ENCODE assay signal across 8 cellular contexts in genomic region chr4:76301068-76301774, GRCh38. TPM values are rescaled to one million over a fixed set of nuclear protein-coding genes. Genes with fewer than 3 reads are reported as not detected.
DNase-seq lines count a peak whose midpoint lies in the region; ATAC-seq and TF ChIP-seq lines count a peak whose summit lies in the region.

No MANE protein-coding gene starts in this region.

- H3K36me3 Mint-ChIP-seq in activated naive CD4-positive, alpha-beta T cell treated with anti-CD3 and anti-CD28 coated beads, Interleukin-2, amount 50 U/mL, for 72 hours: peaks cover 9 to 27% of the 10 kb centered on the region in 2 donors

- H3K27ac Mint-ChIP-seq in activated naive CD4-positive, alpha-beta T cell treated with anti-CD3 and anti-CD28 coated beads, Interleukin-2, amount 50 U/mL, for 72 hours: no peak overlapping the region

- DNase-seq in A172 (ENCODE audit: low spot score) (peak; percentile 79), GM13976 (ENCODE audit: low spot score) (peak; percentile 80), MV-4-11 (lab: John Stamatoyannopoulos, UW) (peak; percentile 89), kidney tubule cell (ENCODE audit: low spot score) (peak; percentile 93), globus pallidus (ENCODE audit: low spot score) (no peak), sciatic nerve (ENCODE audit: low spot score) (no peak)
- peak in 1 of 2 donors; percentile 54 for DNase-seq in activated naive CD4-positive, alpha-beta T cell treated with anti-CD3 and anti-CD28 coated beads, Interleukin-2, amount 50 U/mL, for 72 hours (ENCODE audit: low spot score in 2 of 2)

- H3K9me3 Mint-ChIP-seq in activated naive CD4-positive, alpha-beta T cell treated with anti-CD3 and anti-CD28 coated beads, Interleukin-2, amount 50 U/mL, for 72 hours: peaks cover 12 to 13% of the 10 kb centered on the region in 2 donors

- in situ Hi-C loops in GM13976 (cut with MboI; ENCODE audit: low sequenced_read_pairs, unreplicated experiment): no loop called here

- TF ChIP-seq CTCF in GM13976 (IDR thresholded peaks at IDR 0.05; ENCODE audit: borderline replicate concordance, control extremely low read depth, extremely low read depth, insufficient read depth, missing control alignments): no peak

- intact Hi-C loops in sciatic nerve (cut with DNase I): no loop called here

- ATAC-seq in HG02642 (IDR thresholded peaks at IDR 0.05; ENCODE audit: poor library complexity, unreplicated experiment): peak; percentile 99
- ATAC-seq in activated naive CD4-positive, alpha-beta T cell treated with anti-CD3 and anti-CD28 coated beads, Interleukin-2, amount 50 U/mL, for 72 hours: peak; percentile 83 to 90
- ATAC-seq in sciatic nerve: no peak

RNA-seq across cellular contexts. Expression of gene STBD1, which starts 5.3 kb away (rescaled TPM):
- total RNA-seq in A172 (2014; rRNA removed; shearing (Covaris generic)): 2.8 and 4.6 TPM in 2 replicates
- under 1 TPM in 1 of 2 donors, not detected in 1; 0.19 TPM for total RNA-seq in activated naive CD4-positive, alpha-beta T cell treated with anti-CD3 and anti-CD28 coated beads, Interleukin-2, amount 50 U/mL, for 72 hours
- total RNA-seq in sciatic nerve: 3.9 TPM

RNA-seq across cellular contexts. Expression of gene FAM47E, which starts 49.7 kb away (rescaled TPM):
- 0.12 and 0.38 TPM in 2 replicates for total RNA-seq in A172 (2014; rRNA removed; shearing (Covaris generic))
- not detected for total RNA-seq in activated naive CD4-positive, alpha-beta T cell treated with anti-CD3 and anti-CD28 coated beads, Interleukin-2, amount 50 U/mL, for 72 hours
- total RNA-seq in sciatic nerve: 2.5 TPM

Comparison
In these comparisons a context has a peak if more than half of its experiments do, and no peak if none do; other contexts are left out.
1. DNase-seq: peak in A172 (single experiment), GM13976 (single experiment), MV-4-11 (single experiment) and kidney tubule cell (single experiment); none in globus pallidus (single experiment) and sciatic nerve (single experiment).